ENCODE assay signal across 18 cellular contexts in genomic region chr1:8790987-8791386, GRCh38. TPM values are rescaled to one million over a fixed set of nuclear protein-coding genes. Genes with fewer than 3 reads are reported as not detected.
A peak's percentile ranks its signal among the peaks of the same experiment; 100 is the strongest.
DNase-seq lines count a peak whose midpoint lies in the region; ATAC-seq, FAIRE-seq and TF ChIP-seq lines count a peak whose summit lies in the region.
"Had no signal": no experiment of that assay in that cellular context is flagged by ENCODE, and none has a peak within 500 bp of the region (broad histone marks: within the 10 kb centered on the region; RNA-seq: fewer than 3 reads in every experiment).

No MANE protein-coding gene starts in this region.

- intact Hi-C loops in K562 (cut with micrococcal nuclease): no loop called here
- intact Hi-C loops in adrenal gland (cut with DNase I): no loop called here

- peak; percentile 73 for FAIRE-seq in K562 (lab: Jason Lieb, UNC)

- H3K9ac ChIP-seq in HUES64 (ENCODE audit: low read depth, low read length) (no peak overlapping the region), K562 (ENCODE audit: insufficient read depth in 1 of 2, low read depth in 2 of 2, low read length in 2 of 2) (peak overlapping the region in 1 of 2 experiments; percentile 82; a peak in 2 of 4 replicates)

- H3K4me1 ChIP-seq in HUES64 (ENCODE audit: insufficient read depth, low read length): peaks cover 45% of the 10 kb centered on the region
- peaks cover 34 to 50% of the 10 kb centered on the region in 2 experiments for H3K4me1 ChIP-seq in K562 (replicated peaks in 1 of 2; ENCODE audit: control insufficient read depth in 2 of 2, insufficient read depth in 2 of 2, low read length in 2 of 2)
- H3K4me1 ChIP-seq in adrenal gland (replicated peaks in 1 of 2): no peaks in the 10 kb centered on the region
- H3K4me1 ChIP-seq: Peyer's patch had no signal

- H3K4me3 Mint-ChIP-seq in mesothelial cell of epicardium: no peak overlapping the region
- H3K4me3 Mint-ChIP-seq: CD8-positive, alpha-beta T cell had no signal

- POLR2A ChIA-PET in K562 (lab: Yijun Ruan, JAX): interaction anchor here (0.9 to 2.6 kb wide), 5 partner anchors 8 to 59 kb away, joined by 3 to 11 read pairs (median 4); no protein-coding TSS in a partner anchor

- peak overlapping the region; percentile 20; the same call in 1 of the 2 replicates for H3K27ac ChIP-seq in HUES64 (ENCODE audit: low read depth, low read length)
- peak overlapping the region; percentile 98 for H3K27ac ChIP-seq in K562 (ENCODE audit: extremely low read depth, low read depth, low read length)
- H3K27ac ChIP-seq in adrenal gland: no peak overlapping the region
- H3K27ac ChIP-seq: 22Rv1, Peyer's patch had no signal

- no peaks in the 10 kb centered on the region for H3K9me3 Mint-ChIP-seq in mesothelial cell of epicardium
- H3K9me3 Mint-ChIP-seq: CD8-positive, alpha-beta T cell had no signal

- no peaks in the 10 kb centered on the region for H3K27me3 ChIP-seq in HUES64 (ENCODE audit: insufficient read depth, low read length)
- H3K27me3 ChIP-seq in K562 (ENCODE audit: control insufficient read depth in 2 of 2, insufficient read depth in 2 of 2, low read length in 2 of 2): no peaks in the 10 kb centered on the region
- H3K27me3 ChIP-seq in adrenal gland: no peaks in the 10 kb centered on the region
- H3K27me3 ChIP-seq: Peyer's patch had no signal

- CTCF ChIA-PET in K562 (lab: Yijun Ruan, JAX; ENCODE audit: low intra/inter-chr PET ratio): no interaction called here

- H2AFZ ChIP-seq in K562 (ENCODE audit: low read depth, low read length): peak overlapping the region; percentile 34; the same call in 1 of the 2 replicates

- H3K36me3 ChIP-seq in HUES64 (ENCODE audit: insufficient read depth, low read length) (no peaks in the 10 kb centered on the region), K562 (ENCODE audit: control insufficient read depth, insufficient read depth, low read length) (peaks cover 8% of the 10 kb centered on the region), adrenal gland (replicated peaks in 1 of 2) (no peaks in the 10 kb centered on the region)
- H3K36me3 ChIP-seq: Peyer's patch had no signal

- no peaks in the 10 kb centered on the region for H4K20me1 ChIP-seq in K562 (replicated peaks; ENCODE audit: control insufficient read depth, insufficient read depth, low read length)

- H3K4me3 ChIP-seq in HUES64 (ENCODE audit: low read length) (no peak overlapping the region), K562 (no peak overlapping the region), adrenal gland (no peak overlapping the region)
- H3K4me3 ChIP-seq: Peyer's patch had no signal

- no peaks in the 10 kb centered on the region for H3K27me3 Mint-ChIP-seq in mesothelial cell of epicardium (ENCODE audit: low read depth)

- peak; percentile 43 for DNase-seq in DMS 273 (lab: John Stamatoyannopoulos, UW; ENCODE audit: unreplicated experiment)
- no peak for DNase-seq in DMS 273 treated with DMSO at 0.1 percent for 48 hours (lab: John Stamatoyannopoulos, UW)
- DNase-seq in K562 (ENCODE audit: extremely low read depth in 1 of 4, low spot score in 3 of 4): peak; percentile 36 to 79 (median 54)
- DNase-seq in mesothelial cell of epicardium (ENCODE audit: low spot score in 2 of 2, unreplicated experiment in 2 of 2): no peak
- no peak for DNase-seq in glomerular visceral epithelial cell (ENCODE audit: extremely low spot score)
- no peak for DNase-seq in adrenal gland
- DNase-seq: CD8-positive, alpha-beta T cell; Karpas-422; MM.1S; NCI-H1436; NCI-H2081 treated with DMSO at 0.1 percent for 48 hours; NCI-H226; NCI-H526; Peyer's patch; Right ventricle myocardium superior had no signal

- H3K4me1 Mint-ChIP-seq in mesothelial cell of epicardium: peaks cover 36% of the 10 kb centered on the region

- no peaks in the 10 kb centered on the region for H3K9me1 ChIP-seq in K562 (ENCODE audit: control insufficient read depth, insufficient read depth, low read length)

- TF ChIP-seq RAD21 in K562 (CRISPR knock-in tag; conservative IDR thresholded peaks at IDR 0.05 in 1 of 2, IDR thresholded peaks at IDR 0.05 in 1 of 2): no peak

- TF ChIP-seq EP300 in K562 (IDR thresholded peaks at IDR 0.05; ENCODE audit: low read length): peak; percentile 64; the same call in 1 of the 2 replicates

- peaks cover 3% of the 10 kb centered on the region for H3K36me3 Mint-ChIP-seq in mesothelial cell of epicardium

- BruUV-seq in K562 (replicated peaks; lab: Mats Ljungman, UMichigan): no TSS peak

- in situ Hi-C loops in K562 (cut with MboI): no loop called here

- H3K4me2 ChIP-seq in K562 (ENCODE audit: insufficient read depth, low read length): peak overlapping the region; percentile 56

- peak; percentile 53 for ATAC-seq in K562
- no peak for ATAC-seq in HG02798 (IDR thresholded peaks at IDR 0.05; ENCODE audit: poor library complexity, unreplicated experiment)
- ATAC-seq: CD8-positive, alpha-beta T cell had no signal

- H3K9me3 ChIP-seq in HUES64 (ENCODE audit: insufficient read depth, low read depth, low read length) (no peaks in the 10 kb centered on the region), K562 (replicated peaks; ENCODE audit: control insufficient read depth, insufficient read depth, low read depth, low read length) (no peaks in the 10 kb centered on the region), adrenal gland (replicated peaks in 1 of 3) (no peaks in the 10 kb centered on the region)
- H3K9me3 ChIP-seq: Peyer's patch had no signal

- TF ChIP-seq POLR2A in K562 (conservative IDR thresholded peaks at IDR 0.05) (no peak), adrenal gland (IDR thresholded peaks at IDR 0.05) (no peak)

- H3K79me2 ChIP-seq in K562 (ENCODE audit: control insufficient read depth, insufficient read depth, low read length): peaks cover 73% of the 10 kb centered on the region

- H3K27ac Mint-ChIP-seq in mesothelial cell of epicardium: peak overlapping the region; percentile 73
- H3K27ac Mint-ChIP-seq: CD8-positive, alpha-beta T cell had no signal

- 78% methylated on average over 1 of the region's 1 CpG for WGBS in HUES64
- WGBS in K562 (ENCODE audit: insufficient coverage, low coverage, missing lambda C conversion rate): 0% methylated on average over 1 of the region's 1 CpG
- WGBS in adrenal gland, 4 donors: 86 to 100% (median 94%) methylated on average over 1 of the region's 1 CpG

- TF ChIP-seq CTCF in K562 (IDR thresholded peaks at IDR 0.05 in 2 of 3, conservative IDR thresholded peaks at IDR 0.05 in 1 of 3; ENCODE audit: insufficient read depth in 2 of 3, low read depth in 1 of 3, low read length in 3 of 3) (no peak), mesothelial cell of epicardium (IDR thresholded peaks at IDR 0.05; ENCODE audit: unreplicated experiment) (no peak), adrenal gland (IDR thresholded peaks at IDR 0.05) (no peak)

TF ChIP-seq in K562, 482 proteins besides CTCF, POLR2A, EP300 and RAD21 (continues in another document):
- TF ChIP-seq NFIC (IDR thresholded peaks at IDR 0.05) (peak; percentile 25), POLR3G (IDR thresholded peaks at IDR 0.05; ENCODE audit: extremely low read depth, insufficient read length, insufficient replicate concordance) (no peak), HES1 (IDR thresholded peaks at IDR 0.05; ENCODE audit: low read depth) (no peak), ZNF740 (CRISPR knock-in tag; IDR thresholded peaks at IDR 0.05) (no peak), ZNF740 (tag; IDR thresholded peaks at IDR 0.05) (no peak), CBFA2T2 (conservative IDR thresholded peaks at IDR 0.05) (peak; percentile 64), TEAD4 (IDR thresholded peaks at IDR 0.05; ENCODE audit: low read length) (peak; percentile 74), TEAD4 (CRISPR knock-in tag; IDR thresholded peaks at IDR 0.05; ENCODE audit: borderline replicate concordance) (no peak), TOE1 (IDR thresholded peaks at IDR 0.05; ENCODE audit: borderline replicate concordance) (0 out of 2 replicates have a peak, but pooled peaks have one; percentile 7), TOE1 (CRISPR knock-in tag; IDR thresholded peaks at IDR 0.05; ENCODE audit: borderline replicate concordance, low read depth) (no peak), PTTG1 (tag; IDR thresholded peaks at IDR 0.05; ENCODE audit: low read depth) (no peak)

RNA-seq across cellular contexts. Expression of gene RERE, which starts 26.5 kb away (rescaled TPM):
- 61.9 TPM for polyA plus RNA-seq in HUES64 (2013, experiment 1 of 2)
- polyA plus RNA-seq in HUES64 (2013, experiment 2 of 2): 62.1 TPM
- total RNA-seq in K562 (2011; cell fraction: chromatin; rRNA removed; ENCODE audit: low replicate concordance): 171 and 273 TPM in 2 replicates
- total RNA-seq in K562 (2011; cell fraction: nucleolus; rRNA removed): 61.4 and 68.2 TPM in 2 replicates
- 135 and 159 TPM in 2 replicates for total RNA-seq in K562 (2011; cell fraction: nucleoplasm; rRNA removed)
- total RNA-seq in K562 (2014; rRNA removed): 14.2 and 14.4 TPM in 2 replicates
- 13.4 and 14.6 TPM in 2 replicates for total RNA-seq in K562 (2014; rRNA removed; fragmentation: Illumina TruSeq; extraction: Trizol)
- 12.9 and 14.2 TPM in 2 replicates for total RNA-seq in K562 (2015; rRNA removed; fragmentation: Illumina TruSeq; extraction: Trizol)
- total RNA-seq in K562 (2021): 40.2 and 51.5 TPM in 2 replicates
- 5.3 and 8.3 TPM in 2 replicates for polyA plus RNA-seq in K562 (2011; rRNA removed)
- polyA plus RNA-seq in K562 (2011; cell fraction: cytosol; rRNA removed): 5.1 and 11.3 TPM in 2 replicates
- polyA plus RNA-seq in K562 (2011; cell fraction: nucleus; rRNA removed): 35.9 and 36.4 TPM in 2 replicates
- 22.1 and 24.3 TPM in 2 replicates for polyA plus RNA-seq in K562 (2012)
- polyA plus RNA-seq in K562 (2014; fragmentation: Illumina TruSeq; extraction: Trizol): 21.1 and 25.2 TPM in 2 replicates
- 1 to 10 TPM; 3.0 to 5.4 TPM for polyA plus RNA-seq in K562 (2014; fragmentation: Nextera tagmentation; extraction: Ambion mirVana)
- 8.0 and 22.3 TPM in 2 replicates for polyA plus RNA-seq in K562 (2014; rRNA removed)
- polyA minus RNA-seq in K562 (2011; rRNA and poly(A)+ RNA removed): 55.5 and 81.8 TPM in 2 replicates
- 45.2 and 50.4 TPM in 2 replicates for polyA minus RNA-seq in K562 (2011; cell fraction: cytosol; rRNA and poly(A)+ RNA removed)
- polyA minus RNA-seq in K562 (2011; cell fraction: nucleus; rRNA and poly(A)+ RNA removed): 32.6 and 64.3 TPM in 2 replicates
- 177 to 187 TPM (median 187 TPM) in 3 replicates for total RNA-seq in mesothelial cell of epicardium
- total RNA-seq in adrenal gland: 100 to 1,000 TPM in 3 of 8 donors, 10 to 100 TPM in 5; 49.0 to 146 (median 81.4) TPM
- 10 to 100 TPM; 33.4 to 75.9 (median 41.6) TPM for polyA plus RNA-seq in adrenal gland

Comparison
In these comparisons a context has a peak if more than half of its experiments do, and no peak if none do; other contexts are left out.
1. DNase-seq: peak in DMS 273 (single experiment) and K562 (4 of 4); none in DMS 273 treated with DMSO at 0.1 percent for 48 hours (single experiment), mesothelial cell of epicardium (0 of 2), glomerular visceral epithelial cell (single experiment) and adrenal gland (0 of 7).
2. H3K27ac ChIP-seq: peak in HUES64 (single experiment) and K562 (single experiment); none in adrenal gland (0 of 5).